Comparison of ENCODE assay signal across 1 cellular context in genomic region chr2:46173030-46173429, GRCh38.
TF ChIP-seq lines count a peak whose summit lies in the region.

No MANE protein-coding gene starts in this region.

TF ChIP-seq in K562, 482 proteins besides CTCF, POLR2A, EP300 and RAD21:
- TF ChIP-seq ZBTB40 (IDR thresholded peaks at IDR 0.05) (peak; percentile 84), ZBTB40 (CRISPR knock-in tag; IDR thresholded peaks at IDR 0.05) (peak; percentile 31; the same call in 1 of the 2 replicates), HSF4 (CRISPR knock-in tag; IDR thresholded peaks at IDR 0.05; ENCODE audit: borderline replicate concordance) (no peak)
